12 cellular contexts compared by ENCODE assay signal in genomic region chr1:198678301-198678836, GRCh38. TPM values are rescaled to one million over a fixed set of nuclear protein-coding genes. Genes with fewer than 3 reads are reported as not detected.
DNase-seq lines count a peak whose midpoint lies in the region; ATAC-seq, FAIRE-seq and TF ChIP-seq lines count a peak whose summit lies in the region.
"Had no signal": no experiment of that assay in that cellular context is flagged by ENCODE, and none has a peak within 500 bp of the region (broad histone marks: within the 10 kb centered on the region; RNA-seq: fewer than 3 reads in every experiment).

No MANE protein-coding gene starts in this region.

- peak; percentile 50 for DNase-seq in activated CD4-positive, alpha-beta T cell treated with anti-CD3 and anti-CD28 coated beads for 36 hours
- no peak for DNase-seq in activated CD4-positive, alpha-beta T cell treated with anti-CD3 and anti-CD28 coated beads, Interleukin-2, amount 50 U/mL, for 48 hours
- DNase-seq in T-helper 22 cell (ENCODE audit: low read depth) (peak; percentile 60), GM12878 (ENCODE audit: low read depth, low spot score) (no peak), NCI-H524 treated with DMSO at 0.1 percent for 48 hours (lab: John Stamatoyannopoulos, UW) (no peak)
- DNase-seq: NCI-H446, SHP77 had no signal

- H3K4me1 Mint-ChIP-seq in activated CD4-positive, alpha-beta T cell treated with anti-CD3 and anti-CD28 coated beads for 36 hours, result peaks cover 88% of the 10 kb centered on the region
- peaks cover 84% of the 10 kb centered on the region for H3K4me1 Mint-ChIP-seq in stimulated activated memory B cell treated with anti-CD40 and anti-IgM and Interleukin-4, amounts not matched to agents 10 μg/mL and 1 μg/mL and 100 μg/mL, for 72 hours

- no peaks in the 10 kb centered on the region for H3K27me3 ChIP-seq in GM12878 (replicated peaks in 1 of 2; ENCODE audit: control insufficient read depth in 2 of 2, insufficient read depth in 2 of 2, low read length in 1 of 2)

- no peak for TF ChIP-seq CTCF in GM12878 (IDR thresholded peaks at IDR 0.05 in 2 of 3, conservative IDR thresholded peaks at IDR 0.05 in 1 of 3; ENCODE audit: control insufficient read depth in 2 of 3, extremely low read depth in 1 of 3, insufficient read depth in 1 of 3, low read depth in 3 of 3, low read length in 3 of 3)

- H3K4me3 ChIP-seq in GM12878, result no peak overlapping the region

- peak; percentile 21 for ATAC-seq in activated CD4-positive, alpha-beta T cell treated with anti-CD3 and anti-CD28 coated beads for 36 hours
- no peak for ATAC-seq in GM12878
- no peak for ATAC-seq in stimulated activated memory B cell treated with anti-CD40 and anti-IgM and Interleukin-4, amounts not matched to agents 10 μg/mL and 1 μg/mL and 100 μg/mL, for 72 hours
- no peak for ATAC-seq in GM19395 (IDR thresholded peaks at IDR 0.05; ENCODE audit: unreplicated experiment)
- ATAC-seq in GM21390 (IDR thresholded peaks at IDR 0.05; ENCODE audit: unreplicated experiment), result no peak

- no peaks in the 10 kb centered on the region for H3K9me3 Mint-ChIP-seq in activated CD4-positive, alpha-beta T cell treated with anti-CD3 and anti-CD28 coated beads for 36 hours (ENCODE audit: low read depth)
- no peaks in the 10 kb centered on the region for H3K9me3 Mint-ChIP-seq in stimulated activated memory B cell treated with anti-CD40 and anti-IgM and Interleukin-4, amounts not matched to agents 10 μg/mL and 1 μg/mL and 100 μg/mL, for 72 hours
- H3K9me3 Mint-ChIP-seq: type B pancreatic cell had no signal

- no peak for TF ChIP-seq EP300 in GM12878 (IDR thresholded peaks at IDR 0.05; ENCODE audit: borderline replicate concordance in 1 of 2, control insufficient read depth in 1 of 2, low read depth in 2 of 2, low read length in 2 of 2)

- H3K4me2 ChIP-seq in GM12878 (ENCODE audit: control insufficient read depth, insufficient read depth), result peak overlapping the region; percentile 78
- H3K4me2 ChIP-seq: KMS-11 had no signal

- H3K9ac ChIP-seq in GM12878 (ENCODE audit: control insufficient read depth, insufficient read depth, low read length), result peak overlapping the region; percentile 53; the same call in 1 of the 2 replicates
- H3K9ac ChIP-seq: KMS-11 had no signal

- no peaks in the 10 kb centered on the region; the same call in 1 of the 3 replicates for H3K9me3 ChIP-seq in GM12878 (replicated peaks; ENCODE audit: control insufficient read depth, insufficient read depth, low read length)

- TF ChIP-seq POLR2A in GM12878 (IDR thresholded peaks at IDR 0.05; ENCODE audit: low read depth, low read length), result peak; percentile 3; the same call in 1 of the 2 replicates

- peak overlapping the region; percentile 98 for H3K27ac Mint-ChIP-seq in activated CD4-positive, alpha-beta T cell treated with anti-CD3 and anti-CD28 coated beads for 36 hours
- H3K27ac Mint-ChIP-seq in stimulated activated memory B cell treated with anti-CD40 and anti-IgM and Interleukin-4, amounts not matched to agents 10 μg/mL and 1 μg/mL and 100 μg/mL, for 72 hours, result peak overlapping the region; percentile 94
- H3K27ac Mint-ChIP-seq: type B pancreatic cell had no signal

- H3K36me3 ChIP-seq in GM12878 (ENCODE audit: control insufficient read depth in 2 of 2, insufficient read depth in 2 of 2, low read length in 1 of 2), result peaks cover 3 to 5% of the 10 kb centered on the region in 2 experiments; a peak in 3 of 4 replicates

- no peak for FAIRE-seq in GM12878 (lab: Jason Lieb, UNC)

- RAD21 ChIA-PET in GM12878 (lab: Charles Lee; ENCODE audit: unreplicated experiment), result interaction anchor here (0.7 to 3.2 kb wide), 11 partner anchors 10 to 76 kb away, joined by 3 to 28 read pairs (median 3); partner anchors contain the start of gene PTPRC

- H3K4me3 Mint-ChIP-seq in activated CD4-positive, alpha-beta T cell treated with anti-CD3 and anti-CD28 coated beads for 36 hours, result peak overlapping the region; percentile 73
- H3K4me3 Mint-ChIP-seq in stimulated activated memory B cell treated with anti-CD40 and anti-IgM and Interleukin-4, amounts not matched to agents 10 μg/mL and 1 μg/mL and 100 μg/mL, for 72 hours, result peak overlapping the region; percentile 73
- H3K4me3 Mint-ChIP-seq: type B pancreatic cell had no signal

- H3K4me1 ChIP-seq in GM12878 (ENCODE audit: control insufficient read depth, insufficient read depth, low read length), result peaks cover 59% of the 10 kb centered on the region

- H4K20me1 ChIP-seq in GM12878 (ENCODE audit: control insufficient read depth, insufficient read depth), result no peaks in the 10 kb centered on the region

- no TSS peak for BruUV-seq in GM12878 (replicated peaks; lab: Mats Ljungman, UMichigan)

- 24% methylated on average over 8 of the region's 8 CpGs for WGBS in GM12878 (ENCODE audit: insufficient coverage, insufficient replicate concordance, low lambda C conversion rate, missing lambda C conversion rate)

- no peaks in the 10 kb centered on the region for H3K27me3 Mint-ChIP-seq in activated CD4-positive, alpha-beta T cell treated with anti-CD3 and anti-CD28 coated beads for 36 hours
- no peaks in the 10 kb centered on the region for H3K27me3 Mint-ChIP-seq in stimulated activated memory B cell treated with anti-CD40 and anti-IgM and Interleukin-4, amounts not matched to agents 10 μg/mL and 1 μg/mL and 100 μg/mL, for 72 hours
- H3K27me3 Mint-ChIP-seq: type B pancreatic cell had no signal

- H3K27ac ChIP-seq in GM12878 (ENCODE audit: control insufficient read depth, insufficient read depth), result peak overlapping the region; percentile 79
- H3K27ac ChIP-seq: KMS-11 had no signal

- CTCF ChIA-PET in activated CD4-positive, alpha-beta T cell treated with anti-CD3 and anti-CD28 coated beads for 36 hours (lab: Charles Lee), result interaction anchor here (0.6 to 7.7 kb wide), 6 partner anchors 9 to 399 kb away, joined by 3 to 58 read pairs (median 3); no protein-coding TSS in a partner anchor
- CTCF ChIA-PET in GM12878 (lab: Yijun Ruan, JAX), result interaction anchor here (0.6 to 0.9 kb wide), 4 partner anchors 19 to 428 kb away, joined by 3 to 4 read pairs (median 4); no protein-coding TSS in a partner anchor

- no peak for TF ChIP-seq RAD21 in GM12878 (IDR thresholded peaks at IDR 0.05; ENCODE audit: insufficient read depth, low read depth, low read length)

- peaks cover 56% of the 10 kb centered on the region for H3K36me3 Mint-ChIP-seq in activated CD4-positive, alpha-beta T cell treated with anti-CD3 and anti-CD28 coated beads for 36 hours (ENCODE audit: low read depth)
- H3K36me3 Mint-ChIP-seq in stimulated activated memory B cell treated with anti-CD40 and anti-IgM and Interleukin-4, amounts not matched to agents 10 μg/mL and 1 μg/mL and 100 μg/mL, for 72 hours, result peaks cover 41% of the 10 kb centered on the region
- H3K36me3 Mint-ChIP-seq: type B pancreatic cell had no signal

- peaks cover 17% of the 10 kb centered on the region for H3K79me2 ChIP-seq in GM12878 (ENCODE audit: control insufficient read depth, insufficient read depth, low read length)

- in situ Hi-C loops in GM12878 (cut with MboI), result loop anchor here (10.0 to 25.0 kb wide), 3 partner anchors 514 to 1141 kb away; partner anchors contain the start of genes C1orf53 and LHX9

- POLR2A ChIA-PET in activated CD4-positive, alpha-beta T cell treated with anti-CD3 and anti-CD28 coated beads for 36 hours (lab: Charles Lee), result interaction anchor here (0.6 to 1.1 kb wide), 4 partner anchors 9 to 68 kb away, joined by 3 to 5 read pairs (median 3); no protein-coding TSS in a partner anchor
- POLR2A ChIA-PET in GM12878 (lab: Charles Lee), result interaction anchor here (0.6 to 3.6 kb wide), 9 partner anchors 9 to 711 kb away, joined by 3 to 17 read pairs (median 4); no protein-coding TSS in a partner anchor

- SMC1A ChIA-PET in GM12878 (lab: Charles Lee; ENCODE audit: uncharacterized antibody, unreplicated experiment), result interaction anchor here (1.0 to 2.7 kb wide), 10 partner anchors 9 to 81 kb away, joined by 3 to 12 read pairs (median 6); partner anchors contain the start of gene PTPRC

- intact Hi-C loops in activated CD4-positive, alpha-beta T cell treated with anti-CD3 and anti-CD28 coated beads for 36 hours (cut with DNase I, micrococcal nuclease), result no loop called here
- intact Hi-C loops in GM12878 (cut with micrococcal nuclease; ENCODE audit: unreplicated experiment), result loop anchor here (2.0 kb wide), 1 partner anchor 14 kb away; no protein-coding TSS in a partner anchor

- peak overlapping the region; percentile 57 for H2AFZ ChIP-seq in GM12878 (ENCODE audit: control insufficient read depth, low read depth, low read length)

TF ChIP-seq in GM12878, 131 proteins besides CTCF, POLR2A, EP300 and RAD21 (continues in another document):
- no peak for TF ChIP-seq EED (IDR thresholded peaks at IDR 0.05; ENCODE audit: low read depth)
- TF ChIP-seq BCL3 (IDR thresholded peaks at IDR 0.05; ENCODE audit: borderline replicate concordance, insufficient read depth, low read depth, low read length, poor library complexity, severe bottlenecking), result no peak

RNA-seq across cellular contexts. Expression of gene PTPRC, which starts 39.5 kb away (rescaled TPM):
- 100 to 1,000 TPM; 458 to 564 TPM for total RNA-seq in activated CD4-positive, alpha-beta T cell treated with anti-CD3 and anti-CD28 coated beads for 36 hours
- 586 and 675 TPM in 2 replicates for total RNA-seq in GM12878 (2013; cell fraction: nucleolus; rRNA removed)
- total RNA-seq in GM12878 (2014; rRNA removed) (117 and 136 TPM in 2 replicates), GM12878 (2014; rRNA removed; fragmentation: Illumina TruSeq; extraction: Trizol) (167 and 171 TPM in 2 replicates), GM12878 (2021) (154 and 157 TPM in 2 replicates)
- polyA plus RNA-seq in GM12878 (2011; ENCODE audit: low read depth), result 57.1 TPM
- polyA plus RNA-seq in GM12878 (2011; rRNA removed) (171 and 221 TPM in 2 replicates), GM12878 (2014; fragmentation: Illumina TruSeq; extraction: Trizol) (156 and 163 TPM in 2 replicates), GM12878 (2014; fragmentation: Nextera tagmentation; extraction: Ambion mirVana) (10 to 100 TPM; 72.9 to 73.6 TPM), GM12878 (2014; rRNA removed) (75.1 and 80.9 TPM in 2 replicates), GM12878 (2016; fragmentation: Nextera tagmentation; extraction: Ambion mirVana) (100 to 1,000 TPM; 117 to 119 TPM)
- 125 and 161 TPM in 2 replicates for polyA plus RNA-seq in GM12878 (2011; cell fraction: cytosol; rRNA removed)
- 106 and 128 TPM in 2 replicates for polyA plus RNA-seq in GM12878 (2011; cell fraction: nucleus; rRNA removed)
- 67.1 and 78.4 TPM in 2 replicates for polyA plus RNA-seq in GM12878 (2012)
- polyA minus RNA-seq in GM12878 (2011; rRNA and poly(A)+ RNA removed), result 240 and 280 TPM in 2 replicates
- 70.3 and 72.0 TPM in 2 replicates for polyA minus RNA-seq in GM12878 (2011; cell fraction: cytosol; rRNA and poly(A)+ RNA removed)
- 150 and 243 TPM in 2 replicates for polyA minus RNA-seq in GM12878 (2011; cell fraction: nucleus; rRNA and poly(A)+ RNA removed)

Comparison
In these comparisons a context has a peak if more than half of its experiments do, and no peak if none do; other contexts are left out.
1. DNase-seq: peak in activated CD4-positive, alpha-beta T cell treated with anti-CD3 and anti-CD28 coated beads for 36 hours (single experiment) and T-helper 22 cell (single experiment); none in activated CD4-positive, alpha-beta T cell treated with anti-CD3 and anti-CD28 coated beads, Interleukin-2, amount 50 U/mL, for 48 hours (0 of 2), GM12878 (single experiment) and NCI-H524 treated with DMSO at 0.1 percent for 48 hours (single experiment).